Comparison of ENCODE assay signal across 11 cellular contexts in the genomic region with DNA sequence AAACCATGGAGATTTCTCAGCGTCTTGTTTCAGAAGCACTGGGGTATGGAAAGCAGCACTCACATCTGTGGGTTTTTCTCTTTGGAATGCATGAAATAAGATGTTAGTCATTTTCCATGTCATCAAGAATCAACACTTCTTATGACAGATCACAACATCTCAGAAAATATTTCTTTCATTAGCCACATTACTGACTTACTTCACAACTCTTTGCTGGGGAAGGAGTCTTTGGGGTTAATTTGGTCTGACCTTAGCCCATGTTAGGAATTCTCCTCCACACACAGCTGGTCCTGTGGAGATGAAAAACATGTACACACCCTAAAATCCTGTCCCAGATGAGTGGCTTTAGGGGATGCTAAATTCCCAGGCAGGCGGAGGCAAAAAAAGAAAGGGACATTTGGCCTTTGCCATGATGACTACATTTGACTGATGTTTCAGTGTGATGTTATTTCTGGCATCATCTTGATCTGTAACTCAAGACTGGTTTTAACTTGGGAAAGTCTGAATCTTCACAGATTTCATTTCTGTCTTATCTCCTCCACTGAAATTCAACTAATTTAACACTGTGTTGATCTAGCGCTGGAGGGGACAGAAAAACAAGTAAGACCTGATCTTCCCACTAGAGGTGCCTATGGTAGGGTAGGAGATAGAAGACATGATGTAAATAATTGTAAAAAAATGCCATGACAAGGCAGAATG.
A peak's percentile ranks its signal among the peaks of the same experiment; 100 is the strongest.
DNase-seq lines count a peak whose midpoint lies in the region; ATAC-seq and TF ChIP-seq lines count a peak whose summit lies in the region.
"Had no signal": no experiment of that assay in that cellular context is flagged by ENCODE, and none has a peak within 500 bp of the region (broad histone marks: within the 10 kb centered on the region; RNA-seq: fewer than 3 reads in every experiment).

No MANE protein-coding gene starts in this region.

- WGBS in mesenchymal stem cell = 56% methylated on average over 2 of the region's 3 CpGs

- no peak overlapping the region for H2AFZ ChIP-seq in ACC112 (ENCODE audit: low read length, unreplicated experiment)
- H2AFZ ChIP-seq in mesenchymal stem cell (ENCODE audit: low read depth, low read length) = no peak overlapping the region

- H3K27me3 ChIP-seq in ACC112 (ENCODE audit: insufficient read depth, low read length) (no peaks in the 10 kb centered on the region), mesenchymal stem cell (ENCODE audit: control insufficient read depth in 1 of 2, insufficient read depth in 1 of 2, low read length in 2 of 2) (no peaks in the 10 kb centered on the region)

- H4K91ac ChIP-seq in mesenchymal stem cell (ENCODE audit: low read length) = no peak overlapping the region

- H2AK5ac ChIP-seq in mesenchymal stem cell (ENCODE audit: low read length, severe bottlenecking) = peak overlapping the region; percentile 76

- H3K79me1 ChIP-seq in mesenchymal stem cell (replicated peaks; ENCODE audit: low read length, poor library complexity, severe bottlenecking) = no peaks in the 10 kb centered on the region

- H3K4me1 ChIP-seq in ACC112 (ENCODE audit: control insufficient read depth, insufficient read depth, low read length, unreplicated experiment) = peaks cover 21% of the 10 kb centered on the region
- H3K4me1 ChIP-seq in mesenchymal stem cell (ENCODE audit: control insufficient read depth, insufficient read depth, low read depth, low read length) = peaks cover 7% of the 10 kb centered on the region

- H2BK5ac ChIP-seq in mesenchymal stem cell (ENCODE audit: low read depth, low read length, poor library complexity, severe bottlenecking) = peak overlapping the region; percentile 60

- DNase-seq in NCI-H226 = peak; percentile 84
- peak; percentile 78 for DNase-seq in epithelial cell of esophagus (ENCODE audit: low read depth)
- DNase-seq in mesenchymal stem cell = peak; percentile 68
- no peak for DNase-seq in NCI-H1092 treated with DMSO at 0.1 percent for 48 hours (lab: John Stamatoyannopoulos, UW)
- no peak for DNase-seq in NCI-H2171 (lab: John Stamatoyannopoulos, UW)
- DNase-seq: activated T-cell treated with anti-CD3 and anti-CD28 coated beads, Interleukin-2, amount 50 U/mL, for 72 hours; NCI-H1417 treated with DMSO at 0.1 percent for 48 hours had no signal

- TF ChIP-seq CTCF in epithelial cell of esophagus (IDR thresholded peaks at IDR 0.05; ENCODE audit: insufficient read depth, low read depth, low read length, missing control alignments) = no peak

- H4K8ac ChIP-seq in mesenchymal stem cell (ENCODE audit: low read length) = no peak overlapping the region

- H2BK120ac ChIP-seq in mesenchymal stem cell (ENCODE audit: low read depth, low read length) = no peak overlapping the region

- H3K4ac ChIP-seq in mesenchymal stem cell (ENCODE audit: low read depth in 1 of 2, low read length in 2 of 2) = no peak overlapping the region

- H2BK12ac ChIP-seq in mesenchymal stem cell (ENCODE audit: low read length in 2 of 2) = no peak overlapping the region

- no peaks in the 10 kb centered on the region for H3K9me3 ChIP-seq in mesenchymal stem cell (ENCODE audit: control insufficient read depth, low read length)

- H3K9ac ChIP-seq in mesenchymal stem cell (ENCODE audit: low read length) = peak overlapping the region; percentile 41

- no peaks in the 10 kb centered on the region for H3K79me2 ChIP-seq in ACC112 (ENCODE audit: control insufficient read depth, insufficient read depth, low read length, unreplicated experiment)

- no peak overlapping the region for H3K14ac ChIP-seq in mesenchymal stem cell (ENCODE audit: low read length in 2 of 2)

- H3K4me2 ChIP-seq in mesenchymal stem cell (ENCODE audit: low read length, poor library complexity, severe bottlenecking) = no peak overlapping the region

- H3K27ac ChIP-seq in ACC112 (ENCODE audit: low read depth, low read length) (peak overlapping the region; percentile 95), mesenchymal stem cell (ENCODE audit: low read length, poor library complexity, severe bottlenecking) (peak overlapping the region; percentile 88)

- H2BK15ac ChIP-seq in mesenchymal stem cell (ENCODE audit: low read depth, poor library complexity, severe bottlenecking) = no peak overlapping the region

- no peak overlapping the region for H3K23ac ChIP-seq in mesenchymal stem cell (ENCODE audit: low read length in 2 of 2)

- no peak overlapping the region for H3K4me3 ChIP-seq in ACC112 (ENCODE audit: low read depth, low read length)
- H3K4me3 ChIP-seq in epithelial cell of esophagus (ENCODE audit: low read length) = no peak overlapping the region
- H3K4me3 ChIP-seq in mesenchymal stem cell (ENCODE audit: insufficient read depth in 1 of 2, low read depth in 1 of 2, low read length in 2 of 2) = no peak overlapping the region

- H3K18ac ChIP-seq in mesenchymal stem cell (ENCODE audit: low read depth in 1 of 2, low read length in 2 of 2) = no peak overlapping the region

- no peaks in the 10 kb centered on the region for H3K36me3 ChIP-seq in ACC112 (ENCODE audit: insufficient read depth, low read length)
- no peaks in the 10 kb centered on the region for H3K36me3 ChIP-seq in mesenchymal stem cell (ENCODE audit: control insufficient read depth in 1 of 2, insufficient read depth in 2 of 2, low read depth in 1 of 2, low read length in 2 of 2)

- ATAC-seq in HG02642 (IDR thresholded peaks at IDR 0.05; ENCODE audit: poor library complexity, unreplicated experiment) (no peak), GM21529 (IDR thresholded peaks at IDR 0.05; ENCODE audit: unreplicated experiment) (no peak)
- ATAC-seq: activated T-cell treated with anti-CD3 and anti-CD28 coated beads, Interleukin-2, amount 50 U/mL, for 72 hours; HCT116 had no signal

Comparison
In these comparisons a context has a peak if more than half of its experiments do, and no peak if none do; other contexts are left out.
1. DNase-seq: peak in NCI-H226 (single experiment), epithelial cell of esophagus (single experiment) and mesenchymal stem cell (single experiment); none in NCI-H1092 treated with DMSO at 0.1 percent for 48 hours (single experiment) and NCI-H2171 (single experiment).